8 cellular contexts compared by ENCODE assay signal in genomic region chr1:2413495-2414296, GRCh38. TPM values are rescaled to one million over a fixed set of nuclear protein-coding genes. Genes with fewer than 3 reads are reported as not detected.
A peak's percentile ranks its signal among the peaks of the same experiment; 100 is the strongest.
DNase-seq lines count a peak whose midpoint lies in the region; ATAC-seq, FAIRE-seq and TF ChIP-seq lines count a peak whose summit lies in the region.

No MANE protein-coding gene starts in this region.

- intact Hi-C loops in HepG2 (cut with micrococcal nuclease; ENCODE audit: unreplicated experiment), result loop anchor here (1.0 to 2.0 kb wide), 2 partner anchors 135 to 229 kb away; no protein-coding TSS in a partner anchor
- intact Hi-C loops in transverse colon (cut with DNase I; ENCODE audit: low total_unique reads), result loop anchor here (1.0 kb wide), 1 partner anchor 111 kb away; no protein-coding TSS in a partner anchor

- H3K9ac ChIP-seq in adipocyte (ENCODE audit: low read length) (peak overlapping the region; percentile 97), HepG2 (ENCODE audit: insufficient read depth, low read depth, low read length) (peak overlapping the region; percentile 100)

- H3K27me3 ChIP-seq in adipocyte (replicated peaks; ENCODE audit: control insufficient read depth, insufficient read depth, low read length) (peaks cover 29% of the 10 kb centered on the region), HepG2 (ENCODE audit: control insufficient read depth in 1 of 2, insufficient read depth in 2 of 2, low read length in 2 of 2) (peaks cover 5 to 35% of the 10 kb centered on the region in 2 experiments), transverse colon (peaks cover 15% of the 10 kb centered on the region)

- DNase-seq in ELF-1 (ENCODE audit: low read depth, low spot score) (peak; percentile 40), LNCaP clone FGC (ENCODE audit: low read depth) (no peak), adipocyte (ENCODE audit: low read depth) (no peak), HepG2 (ENCODE audit: low spot score) (peak; percentile 66), transverse colon (peak; percentile 31), GM19239 (ENCODE audit: insufficient read length, low spot score) (no peak), NCI-H2107 (lab: John Stamatoyannopoulos, UW) (no peak)

- no peaks in the 10 kb centered on the region for H4K20me1 ChIP-seq in HepG2 (ENCODE audit: insufficient read depth, low read length)

- H3K9me3 ChIP-seq in adipocyte (ENCODE audit: control insufficient read depth, low read length) (no peaks in the 10 kb centered on the region), HepG2 (ENCODE audit: low read length) (no peaks in the 10 kb centered on the region), transverse colon (no peaks in the 10 kb centered on the region)

- H3K4me1 ChIP-seq in adipocyte (ENCODE audit: control insufficient read depth, insufficient read depth, low read length), result peaks cover 9% of the 10 kb centered on the region
- peaks cover 34% of the 10 kb centered on the region for H3K4me1 ChIP-seq in HepG2 (ENCODE audit: insufficient read depth, low read length)
- peaks cover 19 to 44% (median 34%) of the 10 kb centered on the region in 4 donors for H3K4me1 ChIP-seq in transverse colon

- no peak overlapping the region for H2AFZ ChIP-seq in HepG2 (ENCODE audit: low read length)

- peak overlapping the region; percentile 85 for H3K4me2 ChIP-seq in HepG2 (ENCODE audit: low read depth, low read length)

- H3K36me3 ChIP-seq in adipocyte (ENCODE audit: control insufficient read depth, insufficient read depth, low read length, severe bottlenecking) (peaks cover 3% of the 10 kb centered on the region), HepG2 (replicated peaks in 1 of 2; ENCODE audit: control insufficient read depth in 1 of 2, insufficient read depth in 2 of 2, low read length in 2 of 2) (peaks cover 11 to 16% of the 10 kb centered on the region in 2 experiments; a peak in 4 of 5 replicates), transverse colon (no peaks in the 10 kb centered on the region)

- peak overlapping the region; percentile 64 for H3K4me3 ChIP-seq in LNCaP clone FGC (ENCODE audit: low read depth, low read length)
- peak overlapping the region; percentile 94 for H3K4me3 ChIP-seq in adipocyte (ENCODE audit: low read length)
- H3K4me3 ChIP-seq in HepG2 (replicated peaks in 1 of 3; ENCODE audit: insufficient read depth in 1 of 3, low read depth in 2 of 3, low read length in 3 of 3), result peak overlapping the region; percentile 74 to 94 (median 85); a peak in 5 of 6 replicates
- H3K4me3 ChIP-seq in transverse colon, result peak overlapping the region; percentile 55 to 97 (median 80)

- in situ Hi-C loops in HepG2 (cut with HindIII; ENCODE audit: extremely low pct_ligation_motif_present, low pct_unique_long_range_greater_than_20kb) (loop anchor here (5.0 kb wide), 1 partner anchor 134 kb away; no protein-coding TSS in a partner anchor), transverse colon (cut with MboI; ENCODE audit: low pct_ligation_motif_present in 1 of 4, low pct_unique_long_range_greater_than_20kb in 1 of 4, low sequenced_read_pairs in 3 of 4) (loop anchor here (10.0 to 25.0 kb wide), 4 partner anchors 131 to 231 kb away; partner anchors contain the start of genes MMEL1 (in 1 of the 4) and TNFRSF14 (in 1 of the 4))

- no peak for TF ChIP-seq CTCF in LNCaP clone FGC (IDR thresholded peaks at IDR 0.05; ENCODE audit: control insufficient read depth, extremely low read depth, insufficient read depth)
- TF ChIP-seq CTCF in HepG2 (CRISPR knock-in tag; IDR thresholded peaks at IDR 0.05), result peak; percentile 19; the same call in 1 of the 2 replicates
- TF ChIP-seq CTCF in transverse colon (IDR thresholded peaks at IDR 0.05), result no peak

- no TSS peak for BruUV-seq in HepG2 (replicated peaks; lab: Mats Ljungman, UMichigan)

- TF ChIP-seq EP300 in HepG2 (IDR thresholded peaks at IDR 0.05; ENCODE audit: low read depth in 2 of 2, low read length in 2 of 2), result no peak; a peak in 1 of 4 replicates
- TF ChIP-seq EP300 in HepG2 (CRISPR knock-in tag; IDR thresholded peaks at IDR 0.05; ENCODE audit: borderline replicate concordance), result no peak
- TF ChIP-seq EP300 in transverse colon (IDR thresholded peaks at IDR 0.05; ENCODE audit: low read depth), result no peak

- peak; percentile 59 for FAIRE-seq in HepG2 (lab: Jason Lieb, UNC)
- no peak for FAIRE-seq in GM19239 (lab: Jason Lieb, UNC)

- TF ChIP-seq POLR2A in HepG2 (IDR thresholded peaks at IDR 0.05; ENCODE audit: insufficient read depth in 1 of 2, low read depth in 2 of 2, low read length in 2 of 2), result peak in 1 of 2 experiments; percentile 91; a peak in 2 of 4 replicates
- no peak for TF ChIP-seq POLR2A in transverse colon (IDR thresholded peaks at IDR 0.05)

- H3K79me2 ChIP-seq in HepG2 (ENCODE audit: insufficient read depth, low read length), result peaks cover 17% of the 10 kb centered on the region

- CTCF ChIA-PET in HepG2 (lab: Yijun Ruan, JAX; ENCODE audit: low intra/inter-chr PET ratio, low total read pairs), result interaction anchor here (0.9 to 2.7 kb wide), 3 partner anchors 113 to 143 kb away, joined by 3 to 18 read pairs (median 5); partner anchors contain the start of genes PANK4 and TNFRSF14

- TF ChIP-seq RAD21 in HepG2 (CRISPR knock-in tag; IDR thresholded peaks at IDR 0.05), result no peak

- ATAC-seq in HepG2 (peak; percentile 67), GM18909 (IDR thresholded peaks at IDR 0.05; ENCODE audit: poor library complexity, unreplicated experiment) (no peak)

- POLR2A ChIA-PET in HepG2 (lab: Yijun Ruan, JAX), result interaction anchor here (0.6 to 2.4 kb wide), 23 partner anchors 10 to 1058 kb away, joined by 3 to 29 read pairs (median 4); partner anchors contain the start of genes FAAP20, MORN1, PANK4 and PRXL2B

- H3K27ac ChIP-seq in HepG2 (ENCODE audit: extremely low read length, insufficient read depth, low read length), result peak overlapping the region; percentile 100
- peak overlapping the region; percentile 90 to 95 (median 93) for H3K27ac ChIP-seq in transverse colon

- 0% methylated on average over 1 of the region's 28 CpGs for WGBS in HepG2 (ENCODE audit: low lambda C conversion rate)
- WGBS in transverse colon (ENCODE audit: low coverage in 1 of 2), 2 donors, result 29% methylated on average over 25 of the region's 28 CpGs; no CpG with 5 or more reads in 1 of the 2 donors

RNA-seq across cellular contexts. Expression of gene PEX10, which starts 1.3 kb away (rescaled TPM):
- total RNA-seq in HepG2 (2016; rRNA removed; fragmentation: Illumina TruSeq; extraction: Trizol) (38.3 and 39.6 TPM in 2 replicates), transverse colon (10 to 100 TPM; 16.9 to 28.8 (median 21.3) TPM)
- 20.2 and 25.8 TPM in 2 replicates for total RNA-seq in HepG2 (2016; cell fraction: cytosol; rRNA removed; fragmentation: Illumina TruSeq; extraction: Trizol; ENCODE audit: low read depth)
- 37.8 and 38.9 TPM in 2 replicates for total RNA-seq in HepG2 (2016; cell fraction: insoluble cytoplasmic fraction; rRNA removed; fragmentation: Illumina TruSeq; extraction: Trizol)
- total RNA-seq in HepG2 (2016; cell fraction: membrane; rRNA removed; fragmentation: Illumina TruSeq; extraction: Trizol), result 53.4 and 59.7 TPM in 2 replicates
- total RNA-seq in HepG2 (2016; cell fraction: nucleus; rRNA removed; fragmentation: Illumina TruSeq; extraction: Trizol), result 27.1 and 27.5 TPM in 2 replicates
- polyA plus RNA-seq in HepG2 (2011; rRNA removed), result 16.1 and 21.0 TPM in 2 replicates
- polyA plus RNA-seq in HepG2 (2011; cell fraction: cytosol; rRNA removed), result 16.3 and 20.9 TPM in 2 replicates
- 49.0 and 57.5 TPM in 2 replicates for polyA plus RNA-seq in HepG2 (2011; cell fraction: nucleus; rRNA removed)
- 13.3 and 14.5 TPM in 2 replicates for polyA plus RNA-seq in HepG2 (2012)
- polyA plus RNA-seq in HepG2 (2016; cell fraction: cytosol; fragmentation: Illumina TruSeq; extraction: Trizol; ENCODE audit: low read depth), result 27.1 and 37.0 TPM in 2 replicates
- polyA plus RNA-seq in HepG2 (2016; cell fraction: insoluble cytoplasmic fraction; fragmentation: Illumina TruSeq; extraction: Trizol; ENCODE audit: low read depth), result 36.5 and 40.8 TPM in 2 replicates
- polyA plus RNA-seq in HepG2 (2016; cell fraction: membrane; fragmentation: Illumina TruSeq; extraction: Trizol; ENCODE audit: low read depth), result 47.4 and 49.9 TPM in 2 replicates
- polyA plus RNA-seq in HepG2 (2016; cell fraction: nucleus; fragmentation: Illumina TruSeq; extraction: Trizol; ENCODE audit: insufficient read depth, low read depth), result 44.7 and 46.3 TPM in 2 replicates
- polyA minus RNA-seq in HepG2 (2011; rRNA and poly(A)+ RNA removed; ENCODE audit: low replicate concordance), result 15.3 and 46.5 TPM in 2 replicates
- polyA minus RNA-seq in HepG2 (2011; cell fraction: cytosol; rRNA and poly(A)+ RNA removed), result 9.7 and 12.0 TPM in 2 replicates
- 18.4 and 20.1 TPM in 2 replicates for polyA minus RNA-seq in HepG2 (2011; cell fraction: nucleus; rRNA and poly(A)+ RNA removed)

RNA-seq across cellular contexts. Expression of gene RER1, which starts 22.1 kb away (rescaled TPM):
- total RNA-seq in HepG2 (2016; rRNA removed; fragmentation: Illumina TruSeq; extraction: Trizol) (83.9 and 128 TPM in 2 replicates), transverse colon (100 to 1,000 TPM in 3 of 4 donors, 10 to 100 TPM in 1; 36.2 to 129 (median 111) TPM)
- 51.3 and 72.8 TPM in 2 replicates for total RNA-seq in HepG2 (2016; cell fraction: cytosol; rRNA removed; fragmentation: Illumina TruSeq; extraction: Trizol; ENCODE audit: low read depth)
- total RNA-seq in HepG2 (2016; cell fraction: insoluble cytoplasmic fraction; rRNA removed; fragmentation: Illumina TruSeq; extraction: Trizol), result 89.5 and 137 TPM in 2 replicates
- total RNA-seq in HepG2 (2016; cell fraction: membrane; rRNA removed; fragmentation: Illumina TruSeq; extraction: Trizol), result 77.4 and 86.1 TPM in 2 replicates
- total RNA-seq in HepG2 (2016; cell fraction: nucleus; rRNA removed; fragmentation: Illumina TruSeq; extraction: Trizol), result 76.0 and 95.5 TPM in 2 replicates
- 135 and 164 TPM in 2 replicates for polyA plus RNA-seq in HepG2 (2011; rRNA removed)
- polyA plus RNA-seq in HepG2 (2011; cell fraction: cytosol; rRNA removed), result 82.7 and 131 TPM in 2 replicates
- polyA plus RNA-seq in HepG2 (2011; cell fraction: nucleus; rRNA removed), result 155 and 197 TPM in 2 replicates
- polyA plus RNA-seq in HepG2 (2012), result 64.5 and 73.8 TPM in 2 replicates
- 84.3 and 98.6 TPM in 2 replicates for polyA plus RNA-seq in HepG2 (2016; cell fraction: cytosol; fragmentation: Illumina TruSeq; extraction: Trizol; ENCODE audit: low read depth)
- polyA plus RNA-seq in HepG2 (2016; cell fraction: insoluble cytoplasmic fraction; fragmentation: Illumina TruSeq; extraction: Trizol; ENCODE audit: low read depth), result 87.8 and 97.0 TPM in 2 replicates
- polyA plus RNA-seq in HepG2 (2016; cell fraction: membrane; fragmentation: Illumina TruSeq; extraction: Trizol; ENCODE audit: low read depth), result 69.1 and 85.3 TPM in 2 replicates
- 191 and 194 TPM in 2 replicates for polyA plus RNA-seq in HepG2 (2016; cell fraction: nucleus; fragmentation: Illumina TruSeq; extraction: Trizol; ENCODE audit: insufficient read depth, low read depth)
- 95.9 and 234 TPM in 2 replicates for polyA minus RNA-seq in HepG2 (2011; rRNA and poly(A)+ RNA removed; ENCODE audit: low replicate concordance)
- polyA minus RNA-seq in HepG2 (2011; cell fraction: cytosol; rRNA and poly(A)+ RNA removed), result 32.9 and 45.5 TPM in 2 replicates
- 23.3 and 29.3 TPM in 2 replicates for polyA minus RNA-seq in HepG2 (2011; cell fraction: nucleus; rRNA and poly(A)+ RNA removed)

RNA-seq across cellular contexts. Expression of gene MORN1, which starts 22.3 kb away (rescaled TPM):
- total RNA-seq in HepG2 (2016; rRNA removed; fragmentation: Illumina TruSeq; extraction: Trizol) (3.9 and 6.5 TPM in 2 replicates), transverse colon (10 to 100 TPM in 3 of 4 donors, 1 to 10 TPM in 1; 3.0 to 34.0 (median 12.5) TPM)
- 1.5 and 2.2 TPM in 2 replicates for total RNA-seq in HepG2 (2016; cell fraction: cytosol; rRNA removed; fragmentation: Illumina TruSeq; extraction: Trizol; ENCODE audit: low read depth)
- total RNA-seq in HepG2 (2016; cell fraction: insoluble cytoplasmic fraction; rRNA removed; fragmentation: Illumina TruSeq; extraction: Trizol), result 3.5 and 5.4 TPM in 2 replicates
- total RNA-seq in HepG2 (2016; cell fraction: membrane; rRNA removed; fragmentation: Illumina TruSeq; extraction: Trizol), result 1.7 and 1.8 TPM in 2 replicates
- 6.4 and 6.8 TPM in 2 replicates for total RNA-seq in HepG2 (2016; cell fraction: nucleus; rRNA removed; fragmentation: Illumina TruSeq; extraction: Trizol)
- polyA plus RNA-seq in HepG2 (2011; rRNA removed), result 2.6 and 3.1 TPM in 2 replicates
- polyA plus RNA-seq in HepG2 (2011; cell fraction: cytosol; rRNA removed), result 2.5 and 3.1 TPM in 2 replicates
- polyA plus RNA-seq in HepG2 (2011; cell fraction: nucleus; rRNA removed), result 7.8 and 8.8 TPM in 2 replicates
- polyA plus RNA-seq in HepG2 (2012), result 1.3 and 1.7 TPM in 2 replicates
- polyA plus RNA-seq in HepG2 (2016; cell fraction: cytosol; fragmentation: Illumina TruSeq; extraction: Trizol; ENCODE audit: low read depth), result 0.84 and 1.9 TPM in 2 replicates
- polyA plus RNA-seq in HepG2 (2016; cell fraction: insoluble cytoplasmic fraction; fragmentation: Illumina TruSeq; extraction: Trizol; ENCODE audit: low read depth), result 2.3 and 3.3 TPM in 2 replicates
- polyA plus RNA-seq in HepG2 (2016; cell fraction: membrane; fragmentation: Illumina TruSeq; extraction: Trizol; ENCODE audit: low read depth), result 0.73 and 1.3 TPM in 2 replicates
- 8.2 and 9.2 TPM in 2 replicates for polyA plus RNA-seq in HepG2 (2016; cell fraction: nucleus; fragmentation: Illumina TruSeq; extraction: Trizol; ENCODE audit: insufficient read depth, low read depth)
- polyA minus RNA-seq in HepG2 (2011; rRNA and poly(A)+ RNA removed; ENCODE audit: low replicate concordance), result 6.7 and 28.4 TPM in 2 replicates
- 1.3 and 3.0 TPM in 2 replicates for polyA minus RNA-seq in HepG2 (2011; cell fraction: cytosol; rRNA and poly(A)+ RNA removed)
- 7.5 and 8.9 TPM in 2 replicates for polyA minus RNA-seq in HepG2 (2011; cell fraction: nucleus; rRNA and poly(A)+ RNA removed)

Comparison
In these comparisons a context has a peak if more than half of its experiments do, and no peak if none do; other contexts are left out.
1. DNase-seq: peak in ELF-1 (single experiment), HepG2 (single experiment) and transverse colon (single experiment); none in LNCaP clone FGC (single experiment), adipocyte (single experiment), GM19239 (single experiment) and NCI-H2107 (single experiment).
2. Peak in every context shown above with its lines, with median percentiles within 50 percentile points of each other: H3K4me3 ChIP-seq.